ENCODE assay signal across 29 cellular contexts in genomic region chr9:110457245-110457644, GRCh38.
DNase-seq lines count a peak whose midpoint lies in the region; FAIRE-seq and TF ChIP-seq lines count a peak whose summit lies in the region.
"Had no signal": no experiment of that assay in that cellular context is flagged by ENCODE, and none has a peak within 500 bp of the region (broad histone marks: within the 10 kb centered on the region; RNA-seq: fewer than 3 reads in every experiment).

No MANE protein-coding gene starts in this region.

- H3K18ac ChIP-seq in H1 (ENCODE audit: extremely low read depth, low read length), result no peak overlapping the region

- peak overlapping the region; percentile 62; the same call in 1 of the 2 replicates for H2AFZ ChIP-seq in H1 (ENCODE audit: low read length)

- CTCF ChIA-PET in H1 (lab: Charles Lee; ENCODE audit: partially characterized antibody), result interaction anchor here (0.6 to 2.0 kb wide), 2 partner anchors 166 to 843 kb away, joined by 3 to 8 read pairs; no protein-coding TSS in a partner anchor

- H3K9ac ChIP-seq in H1 (replicated peaks in 1 of 4; ENCODE audit: extremely low read depth in 1 of 4, low read depth in 3 of 4, low read length in 3 of 4), result no peak overlapping the region
- H3K9ac ChIP-seq: BLaER1; BLaER1 treated with 17β-estradiol and CSF1 and Interleukin-3, amounts not matched to agents 10 nM and 100 nM had no signal

- no peak overlapping the region for H3K4me3 ChIP-seq in H1 (ENCODE audit: extremely low read depth in 1 of 4, insufficient read depth in 2 of 4, low read depth in 3 of 4, low read length in 4 of 4)
- H3K4me3 ChIP-seq: A549; BLaER1; BLaER1 treated with 17β-estradiol and CSF1 and Interleukin-3, amounts not matched to agents 10 nM and 100 nM had no signal

- no peak overlapping the region for H2BK15ac ChIP-seq in H1 (ENCODE audit: low read length)

- H3K23me2 ChIP-seq in H1 (ENCODE audit: low read depth, low read length), result no peaks in the 10 kb centered on the region

- H4K20me1 ChIP-seq in H1 (replicated peaks in 1 of 2; ENCODE audit: control insufficient read depth in 1 of 2, insufficient read depth in 2 of 2, low read length in 2 of 2), result no peaks in the 10 kb centered on the region
- H4K20me1 ChIP-seq: BLaER1; BLaER1 treated with 17β-estradiol and CSF1 and Interleukin-3, amounts not matched to agents 10 nM and 100 nM had no signal

- TF ChIP-seq CTCF in H1 (IDR thresholded peaks at IDR 0.05; ENCODE audit: control extremely low read depth in 1 of 3, insufficient read depth in 1 of 3, low read depth in 1 of 3, low read length in 3 of 3), result no peak

- TF ChIP-seq POLR2A in H1 (IDR thresholded peaks at IDR 0.05; ENCODE audit: control extremely low read depth in 1 of 2, low read depth in 2 of 2, low read length in 2 of 2), result no peak

- POLR2A ChIA-PET in H1 (lab: Charles Lee; ENCODE audit: partially characterized antibody), result no interaction called here

- H3K36me3 ChIP-seq in H1 (ENCODE audit: control insufficient read depth in 2 of 4, insufficient read depth in 4 of 4, low read length in 3 of 4), result no peaks in the 10 kb centered on the region
- H3K36me3 ChIP-seq: BE2C; BLaER1; BLaER1 treated with 17β-estradiol and CSF1 and Interleukin-3, amounts not matched to agents 10 nM and 100 nM had no signal

- no peak overlapping the region for H2BK20ac ChIP-seq in H1 (ENCODE audit: low read length)

- no peak overlapping the region for H3K27ac ChIP-seq in H1 (ENCODE audit: low read depth, low read length)
- H3K27ac ChIP-seq: 22Rv1; A549; BLaER1; BLaER1 treated with 17β-estradiol and CSF1 and Interleukin-3, amounts not matched to agents 10 nM and 100 nM; C4-2B had no signal

- H3K9me3 ChIP-seq in H1 (ENCODE audit: insufficient read depth in 2 of 2, low read depth in 1 of 2, low read length in 1 of 2), result no peaks in the 10 kb centered on the region
- H3K9me3 ChIP-seq: A549; BE2C; BLaER1; BLaER1 treated with 17β-estradiol and CSF1 and Interleukin-3, amounts not matched to agents 10 nM and 100 nM; Caco-2 had no signal

- DNase-seq in H1 (ENCODE audit: low read depth in 1 of 2, low spot score in 2 of 2), result no peak
- no peak for DNase-seq in LoVo (ENCODE audit: low spot score)
- DNase-seq: 8988T; ACHN; AML-193; BE2C; C1 segment of cervical spinal cord; Caco-2; Calu3; CD4-positive, alpha-beta memory T cell; CD4-positive, alpha-beta T cell; CD4-positive, CD25-positive, alpha-beta regulatory T cell; CD8-positive, alpha-beta memory T cell; CD8-positive, alpha-beta T cell; COR-L47; DMS 273 treated with DMSO at 0.1 percent for 48 hours; DMS153; DMS53; DMS79; DMS79 treated with DMSO at 0.1 percent for 48 hours; DND-41; EL had no signal

- no peak overlapping the region for H3K4ac ChIP-seq in H1 (replicated peaks; ENCODE audit: insufficient read length, low read depth, low read length)

- FAIRE-seq in H1 (lab: Jason Lieb, UNC), result no peak
- FAIRE-seq: A204.1, D721Med had no signal

- no peak overlapping the region for H3K14ac ChIP-seq in H1 (ENCODE audit: insufficient read length)

- H4K5ac ChIP-seq in H1 (ENCODE audit: insufficient read length, low read depth, low read length), result no peak overlapping the region

- no peak overlapping the region for H2BK5ac ChIP-seq in H1 (ENCODE audit: low read depth, low read length)

- 93% methylated on average over 3 of the region's 3 CpGs; no CpG with 5 or more reads in 1 of the 2 experiments for WGBS in H1 (ENCODE audit: extremely low coverage in 1 of 2, insufficient coverage in 1 of 2, insufficient read length in 1 of 2, insufficient replicate concordance in 2 of 2, low coverage in 1 of 2, low lambda C conversion rate in 2 of 2, missing lambda C conversion rate in 1 of 2), 2 experiments

- no peak overlapping the region for H4K8ac ChIP-seq in H1 (ENCODE audit: extremely low read depth, insufficient read depth, low read length)

- no peak overlapping the region for H3K4me2 ChIP-seq in H1 (ENCODE audit: insufficient read depth in 1 of 2, low read depth in 2 of 2, low read length in 2 of 2)
- H3K4me2 ChIP-seq: A549; BLaER1; BLaER1 treated with 17β-estradiol and CSF1 and Interleukin-3, amounts not matched to agents 10 nM and 100 nM had no signal

- no peak overlapping the region for H3K56ac ChIP-seq in H1 (replicated peaks; ENCODE audit: insufficient read length, low read depth, low read length)

- no peak for TF ChIP-seq EP300 in H1 (IDR thresholded peaks at IDR 0.05; ENCODE audit: borderline replicate concordance in 1 of 2, low read depth in 2 of 2, low read length in 2 of 2)

- H3K4me1 ChIP-seq in H1 (replicated peaks in 1 of 4; ENCODE audit: control insufficient read depth in 3 of 4, insufficient read depth in 4 of 4, low read length in 3 of 4), result no peaks in the 10 kb centered on the region
- H3K4me1 ChIP-seq: A549; BE2C; BLaER1; BLaER1 treated with 17β-estradiol and CSF1 and Interleukin-3, amounts not matched to agents 10 nM and 100 nM; Caco-2 had no signal

- H3K23ac ChIP-seq in H1 (ENCODE audit: insufficient read length), result no peak overlapping the region

- H3K79me1 ChIP-seq in H1 (ENCODE audit: low read depth, low read length), result no peaks in the 10 kb centered on the region

- H3K27me3 ChIP-seq in H1 (replicated peaks in 1 of 4; ENCODE audit: control insufficient read depth in 3 of 4, extremely low read depth in 1 of 4, insufficient read depth in 3 of 4, low read length in 3 of 4), result no peaks in the 10 kb centered on the region
- H3K27me3 ChIP-seq: BE2C; BLaER1; BLaER1 treated with 17β-estradiol and CSF1 and Interleukin-3, amounts not matched to agents 10 nM and 100 nM had no signal

- H2AK5ac ChIP-seq in H1 (ENCODE audit: low read depth, low read length), result no peak overlapping the region

- H2BK12ac ChIP-seq in H1 (ENCODE audit: low read depth, low read length), result no peak overlapping the region

- H3K79me2 ChIP-seq in H1 (ENCODE audit: control insufficient read depth in 1 of 2, insufficient read depth in 2 of 2, low read length in 2 of 2), result no peaks in the 10 kb centered on the region

- H2BK120ac ChIP-seq in H1 (replicated peaks; ENCODE audit: low read depth, low read length), result no peak overlapping the region

- H4K91ac ChIP-seq in H1 (replicated peaks; ENCODE audit: insufficient read length, low read length), result no peak overlapping the region

- TF ChIP-seq RAD21 in H1 (IDR thresholded peaks at IDR 0.05 in 1 of 2, conservative IDR thresholded peaks at IDR 0.05 in 1 of 2; ENCODE audit: low read depth in 2 of 2, low read length in 2 of 2), result no peak

TF ChIP-seq in H1, 55 proteins besides CTCF, POLR2A, EP300 and RAD21:
- no peak for TF ChIP-seq TBP (IDR thresholded peaks at IDR 0.05; ENCODE audit: low read depth, low read length)
- TF ChIP-seq USF2 (IDR thresholded peaks at IDR 0.05; ENCODE audit: low read length), result no peak
- TF ChIP-seq SP4 (IDR thresholded peaks at IDR 0.05; ENCODE audit: low read length), result no peak
- no peak for TF ChIP-seq CBX8 (IDR thresholded peaks at IDR 0.05; ENCODE audit: borderline replicate concordance, low read depth, low read length)
- TF ChIP-seq CTBP2 (IDR thresholded peaks at IDR 0.05; ENCODE audit: borderline replicate concordance, insufficient read depth, insufficient read length, low read length), result no peak
- TF ChIP-seq KDM5A (IDR thresholded peaks at IDR 0.05; ENCODE audit: low read length), result no peak
- TF ChIP-seq SP1 (IDR thresholded peaks at IDR 0.05; ENCODE audit: low read depth, low read length), result no peak
- TF ChIP-seq SP2 (IDR thresholded peaks at IDR 0.05; ENCODE audit: low read length), result no peak
- TF ChIP-seq TAF7 (optimal IDR thresholded peaks at IDR 0.05; ENCODE audit: borderline replicate concordance, low read depth, low read length), result no peak
- TF ChIP-seq BACH1 (IDR thresholded peaks at IDR 0.05; ENCODE audit: low read length), result no peak
- TF ChIP-seq CREB1 (IDR thresholded peaks at IDR 0.05), result no peak
- no peak for TF ChIP-seq SRF (IDR thresholded peaks at IDR 0.05; ENCODE audit: low read depth, low read length)
- TF ChIP-seq EZH2 (IDR thresholded peaks at IDR 0.05; ENCODE audit: low read depth, low read length, severe bottlenecking), result no peak
- TF ChIP-seq SIRT6 (IDR thresholded peaks at IDR 0.05; ENCODE audit: low read length), result no peak
- no peak for TF ChIP-seq BCL11A (IDR thresholded peaks at IDR 0.05; ENCODE audit: low read depth in 2 of 2, low read length in 2 of 2)
TF ChIP-seq in H1: peak in this region for 0.
